Comparison of ENCODE assay signal across 17 cellular contexts in genomic region chr10:71842424-71842823, GRCh38. TPM values are rescaled to one million over a fixed set of nuclear protein-coding genes. Genes with fewer than 3 reads are reported as not detected.
DNase-seq lines count a peak whose midpoint lies in the region; ATAC-seq and TF ChIP-seq lines count a peak whose summit lies in the region.
"Had no signal": no experiment of that assay in that cellular context is flagged by ENCODE, and none has a peak within 500 bp of the region (broad histone marks: within the 10 kb centered on the region; RNA-seq: fewer than 3 reads in every experiment).

No MANE protein-coding gene starts in this region.

- peaks cover 71% of the 10 kb centered on the region for H3K4me1 ChIP-seq in BLaER1
- peaks cover 27% of the 10 kb centered on the region for H3K4me1 ChIP-seq in HEK293 (ENCODE audit: control insufficient read depth, insufficient read depth, low read length)
- H3K4me1 ChIP-seq in Panc1 (ENCODE audit: control insufficient read depth, insufficient read depth, low read length): peaks cover 100% of the 10 kb centered on the region
- peaks cover 74 to 95% (median 89%) of the 10 kb centered on the region in 4 donors for H3K4me1 ChIP-seq in esophagus muscularis mucosa

- no peak overlapping the region for H3K27ac ChIP-seq in BLaER1
- no peak overlapping the region for H3K27ac ChIP-seq in HEK293 (ENCODE audit: extremely low read depth, low read depth, low read length)
- peak overlapping the region; percentile 92 for H3K27ac ChIP-seq in Panc1 (ENCODE audit: low read length)
- H3K27ac ChIP-seq in neural cell (ENCODE audit: low read length): peak overlapping the region; percentile 99
- H3K27ac ChIP-seq in esophagus muscularis mucosa (replicated peaks in 1 of 4): no peak overlapping the region
- H3K27ac ChIP-seq: A549, HL-60, PC-9 had no signal

- H4K20me1 ChIP-seq in BLaER1: peaks cover 100% of the 10 kb centered on the region
- H4K20me1 ChIP-seq in neural cell (ENCODE audit: insufficient read depth): peaks cover under 1% of the 10 kb centered on the region

- CTCF ChIA-PET in HEK293 (lab: Yijun Ruan, JAX) (interaction anchor here (0.5 to 0.6 kb wide), 2 partner anchors 231 to 518 kb away, joined by 3 read pairs; no protein-coding TSS in a partner anchor), Panc1 (lab: Charles Lee) (interaction anchor here (0.6 to 1.3 kb wide), 2 partner anchors 24 to 54 kb away, joined by 4 to 9 read pairs; no protein-coding TSS in a partner anchor)

- BruUV-seq in Panc1 (replicated peaks; lab: Mats Ljungman, UMichigan): no TSS peak

- H2AFZ ChIP-seq in neural cell (ENCODE audit: low read depth, low read length): no peak overlapping the region
- H2AFZ ChIP-seq: PC-9 had no signal

- 70% methylated on average over 2 of the region's 2 CpGs for WGBS in esophagus muscularis mucosa

- TF ChIP-seq POLR2A in esophagus muscularis mucosa (IDR thresholded peaks at IDR 0.05; ENCODE audit: low read depth): no peak

- TF ChIP-seq RAD21 in neural cell (conservative IDR thresholded peaks at IDR 0.05): no peak

- in situ Hi-C loops in Panc1 (cut with HindIII; ENCODE audit: low pct_unique_long_range_greater_than_20kb, low sequenced_read_pairs): no loop called here

- H3K79me2 ChIP-seq in neural cell (replicated peaks; ENCODE audit: insufficient read depth, low read length): peaks cover 81% of the 10 kb centered on the region

- no peak for ATAC-seq in Panc1
- ATAC-seq: A549; CD8-positive, alpha-beta T cell had no signal

- H3K27me3 ChIP-seq in BLaER1 (peaks cover 5% of the 10 kb centered on the region; the same call in 1 of the 2 replicates), Panc1 (ENCODE audit: control insufficient read depth, insufficient read depth, low read length) (no peaks in the 10 kb centered on the region), neural cell (ENCODE audit: insufficient read depth, low read depth, low read length) (no peaks in the 10 kb centered on the region), esophagus muscularis mucosa (no peaks in the 10 kb centered on the region)

- H3K9me2 ChIP-seq in neural cell (ENCODE audit: insufficient read depth, low read length): no peaks in the 10 kb centered on the region
- H3K9me2 ChIP-seq: SK-N-SH had no signal

- H3K9ac ChIP-seq in BLaER1: no peak overlapping the region
- H3K9ac ChIP-seq in neural cell (ENCODE audit: low read length): no peak overlapping the region
- H3K9ac ChIP-seq: SK-N-SH had no signal

- peaks cover 19% of the 10 kb centered on the region for H3F3A ChIP-seq in neural cell (ENCODE audit: insufficient read depth, low read length, poor library complexity, severe bottlenecking)

- no peak for TF ChIP-seq CTCF in HEK293 (tag by site-specific recombination; IDR thresholded peaks at IDR 0.05)
- TF ChIP-seq CTCF in Panc1 (IDR thresholded peaks at IDR 0.05): no peak
- TF ChIP-seq CTCF in neural cell (IDR thresholded peaks at IDR 0.05; ENCODE audit: poor library complexity, severe bottlenecking): no peak
- no peak for TF ChIP-seq CTCF in esophagus muscularis mucosa (IDR thresholded peaks at IDR 0.05)

- H3K4me2 ChIP-seq in BLaER1 (peak overlapping the region; percentile 39), neural cell (ENCODE audit: low read length) (no peak overlapping the region)
- H3K4me2 ChIP-seq: A549, PC-9, SK-N-SH had no signal

- TF ChIP-seq EP300 in neural cell (conservative IDR thresholded peaks at IDR 0.05; ENCODE audit: poor library complexity, severe bottlenecking) (no peak), esophagus muscularis mucosa (IDR thresholded peaks at IDR 0.05) (no peak)

- H3K4me3 ChIP-seq in BLaER1: no peak overlapping the region
- H3K4me3 ChIP-seq in HEK293 (ENCODE audit: low read depth, low read length): no peak overlapping the region
- no peak overlapping the region for H3K4me3 ChIP-seq in Panc1 (ENCODE audit: low read depth in 2 of 2, low read length in 2 of 2)
- no peak overlapping the region for H3K4me3 ChIP-seq in neural cell (ENCODE audit: low read length)
- H3K4me3 ChIP-seq in esophagus muscularis mucosa: no peak overlapping the region
- H3K4me3 ChIP-seq: A549, PC-9 had no signal

- POLR2A ChIA-PET in HEK293 (lab: Yijun Ruan, JAX): interaction anchor here (6.2 kb wide), 1 partner anchor 8 kb away, joined by 44 read pairs; the partner anchor contains the start of gene PSAP
- POLR2A ChIA-PET in Panc1 (lab: Charles Lee): interaction anchor here (0.6 kb wide), 1 partner anchor 22 kb away, joined by 7 read pairs; no protein-coding TSS in a partner anchor

- H3K36me3 ChIP-seq in BLaER1 (peaks cover 19% of the 10 kb centered on the region), HEK293 (ENCODE audit: control insufficient read depth in 2 of 2, insufficient read depth in 1 of 2, low read length in 2 of 2) (no peaks in the 10 kb centered on the region; a peak in 1 of 3 replicates), Panc1 (ENCODE audit: control insufficient read depth, insufficient read depth, low read length) (0 out of 2 replicates have a peak, but pooled peaks cover 3% of the 10 kb centered on the region), neural cell (ENCODE audit: insufficient read depth, low read length) (no peaks in the 10 kb centered on the region), esophagus muscularis mucosa (no peaks in the 10 kb centered on the region)

- DNase-seq in Panc1 (ENCODE audit: low read depth, low spot score): no peak
- DNase-seq in esophagus muscularis mucosa (ENCODE audit: extremely low spot score): no peak
- no peak for DNase-seq in stimulated activated CD4-positive, alpha-beta T cell treated with anti-CD3 and anti-CD28 coated beads, Interleukin-4, amount 100 ng/mL, for 1 hour
- no peak for DNase-seq in NCI-H524 treated with DMSO at 0.1 percent for 48 hours (lab: John Stamatoyannopoulos, UW)
- DNase-seq: CD8-positive, alpha-beta T cell; GOT3; KBM-7; NCI-H1417 treated with DMSO at 0.1 percent for 48 hours; NCI-H526; NK-92 treated with Interleukin-12 subunit alpha and Interleukin-12 subunit beta, amount 100 ng/mL, for 24 hours; SK-N-SH had no signal

- intact Hi-C loops in Panc1 (cut with micrococcal nuclease; ENCODE audit: unreplicated experiment) (no loop called here), esophagus muscularis mucosa (cut with DNase I) (no loop called here)

- H3K9me3 ChIP-seq in BLaER1 (peaks cover 3% of the 10 kb centered on the region; the same call in 1 of the 2 replicates), HEK293 (ENCODE audit: control insufficient read depth, insufficient read depth, low read depth, low read length) (no peaks in the 10 kb centered on the region), Panc1 (ENCODE audit: control insufficient read depth, insufficient read depth, low read depth, low read length) (no peaks in the 10 kb centered on the region), neural cell (ENCODE audit: low read length) (no peaks in the 10 kb centered on the region), esophagus muscularis mucosa (no peaks in the 10 kb centered on the region)
- H3K9me3 ChIP-seq: A549, SK-N-SH had no signal

TF ChIP-seq in neural cell, 6 proteins besides CTCF, POLR2A, EP300 and RAD21:
- TF ChIP-seq TAF1 (IDR thresholded peaks at IDR 0.05; ENCODE audit: low read depth) (no peak), REST (IDR thresholded peaks at IDR 0.05; ENCODE audit: borderline replicate concordance) (no peak), SMC3 (conservative IDR thresholded peaks at IDR 0.05; ENCODE audit: poor library complexity) (no peak), MXI1 (conservative IDR thresholded peaks at IDR 0.05; ENCODE audit: poor library complexity, severe bottlenecking) (no peak), POLR2AphosphoS5 (IDR thresholded peaks at IDR 0.05) (no peak), EZH2 (IDR thresholded peaks at IDR 0.05; ENCODE audit: borderline replicate concordance, insufficient read depth, low read length, poor library complexity, severe bottlenecking) (no peak)

RNA-seq across cellular contexts. Expression of gene PSAP, which starts 8.6 kb away (rescaled TPM):
- 3,649 TPM for total RNA-seq in Panc1 (2021; ENCODE audit: unreplicated experiment)
- 4,189 TPM for polyA plus RNA-seq in Panc1 (2012; ENCODE audit: insufficient read length)
- 651 and 700 TPM in 2 replicates for polyA plus RNA-seq in neural cell
- 597 and 644 TPM in 2 replicates for polyA minus RNA-seq in neural cell
- 100 to 1,000 TPM; 537 to 740 (median 698) TPM for total RNA-seq in esophagus muscularis mucosa

Comparison
In these comparisons a context has a peak if more than half of its experiments do, and no peak if none do; other contexts are left out.
1. H3K27ac ChIP-seq: peak in Panc1 (single experiment) and neural cell (single experiment); none in BLaER1 (single experiment), HEK293 (single experiment) and esophagus muscularis mucosa (0 of 4).